8 cellular contexts compared by ENCODE assay signal in genomic region chr1:23177031-23177430, GRCh38. TPM values are rescaled to one million over a fixed set of nuclear protein-coding genes. Genes with fewer than 3 reads are reported as not detected.
DNase-seq lines count a peak whose midpoint lies in the region; ATAC-seq and TF ChIP-seq lines count a peak whose summit lies in the region.

No MANE protein-coding gene starts in this region.

- WGBS in ovary, 3 donors: 32 to 37% (median 37%) methylated on average over 10 of the region's 10 CpGs

- DNase-seq in Caco-2 (no peak), RWPE1 (ENCODE audit: low spot score) (no peak), epithelial cell of proximal tubule (ENCODE audit: low read depth) (no peak), ovary (no peak), ACHN (no peak), RPMI8226 (no peak), DMS114 treated with DMSO at 0.1 percent for 48 hours (lab: John Stamatoyannopoulos, UW; ENCODE audit: unreplicated experiment) (no peak)

- no peaks in the 10 kb centered on the region for H3K4me1 Mint-ChIP-seq in Caco-2 (ENCODE audit: low read depth, unreplicated experiment)

- intact Hi-C loops in Caco-2 (cut with micrococcal nuclease; ENCODE audit: unreplicated experiment) (no loop called here), ovary (cut with DNase I) (loop anchor here in 1 of 4 donors (5.0 kb wide), 1 partner anchor 65 kb away; no protein-coding TSS in a partner anchor)

- no peak for TF ChIP-seq POLR2A in ovary (IDR thresholded peaks at IDR 0.05)

- POLR2A ChIA-PET in Caco-2 (lab: Charles Lee) (no interaction called here), RWPE1 (lab: Yijun Ruan, JAX; ENCODE audit: low non-redundant PET) (no interaction called here)

- no peaks in the 10 kb centered on the region for H3K27me3 ChIP-seq in Caco-2 (replicated peaks; ENCODE audit: control insufficient read depth, insufficient read depth, low read length)
- no peaks in the 10 kb centered on the region for H3K27me3 ChIP-seq in ovary

- H3K27ac ChIP-seq in RWPE1: peak overlapping the region; percentile 84
- peak overlapping the region; percentile 46 to 79 for H3K27ac ChIP-seq in ovary

- BruUV-seq in Caco-2 (replicated peaks; lab: Mats Ljungman, UMichigan): no TSS peak

- H3K4me3 ChIP-seq in Caco-2 (ENCODE audit: low read depth, low read length) (peak overlapping the region; percentile 55), epithelial cell of proximal tubule (ENCODE audit: low read depth, low read length) (peak overlapping the region; percentile 67), ovary (peak overlapping the region; percentile 58)

- no peaks in the 10 kb centered on the region for H3K9me3 Mint-ChIP-seq in Caco-2 (ENCODE audit: unreplicated experiment)

- no peak for ATAC-seq in GM19463 (IDR thresholded peaks at IDR 0.05; ENCODE audit: unreplicated experiment)

- H3K36me3 Mint-ChIP-seq in Caco-2 (ENCODE audit: insufficient read depth, unreplicated experiment): no peaks in the 10 kb centered on the region

- in situ Hi-C loops in ACHN (cut with HindIII; ENCODE audit: low pct_ligation_motif_present, low pct_unique_long_range_greater_than_20kb, low sequenced_read_pairs): no loop called here

- no peak for TF ChIP-seq CTCF in Caco-2 (IDR thresholded peaks at IDR 0.05; ENCODE audit: insufficient read depth in 1 of 2, low read depth in 1 of 2, low read length in 1 of 2, severe bottlenecking in 1 of 2, unreplicated experiment in 1 of 2)
- no peak for TF ChIP-seq CTCF in RWPE1 (conservative IDR thresholded peaks at IDR 0.05; ENCODE audit: low read depth)
- TF ChIP-seq CTCF in epithelial cell of proximal tubule (conservative IDR thresholded peaks at IDR 0.05; ENCODE audit: low read depth, low read length): no peak
- no peak for TF ChIP-seq CTCF in ovary (IDR thresholded peaks at IDR 0.05)

- H3K36me3 ChIP-seq in Caco-2 (ENCODE audit: control insufficient read depth, insufficient read depth, low read length) (no peaks in the 10 kb centered on the region), ovary (no peaks in the 10 kb centered on the region)

- H3K9me3 ChIP-seq in Caco-2 (no peaks in the 10 kb centered on the region), ovary (no peaks in the 10 kb centered on the region)

- no peaks in the 10 kb centered on the region for H3K27me3 Mint-ChIP-seq in Caco-2 (ENCODE audit: insufficient read depth, unreplicated experiment)

- H3K4me1 ChIP-seq in Caco-2 (peaks cover 4% of the 10 kb centered on the region; the same call in 1 of the 2 replicates), ovary (ENCODE audit: insufficient read depth) (peaks cover 4% of the 10 kb centered on the region)

- no peak for TF ChIP-seq EP300 in ovary (IDR thresholded peaks at IDR 0.05)

- no peak overlapping the region for H3K27ac Mint-ChIP-seq in Caco-2 (ENCODE audit: unreplicated experiment)

- CTCF ChIA-PET in Caco-2 (lab: Charles Lee) (interaction anchor here (0.6 to 1.0 kb wide), 3 partner anchors 37 to 157 kb away, joined by 3 to 9 read pairs (median 3); no protein-coding TSS in a partner anchor), RWPE1 (lab: Yijun Ruan, JAX) (no interaction called here)

- H3K4me3 Mint-ChIP-seq in Caco-2 (ENCODE audit: unreplicated experiment): peak overlapping the region; percentile 72

RNA-seq across cellular contexts. Expression of gene LUZP1, which starts 8.4 kb away (rescaled TPM):
- total RNA-seq in Caco-2 (2022) (20.0 and 20.6 TPM in 2 replicates), epithelial cell of proximal tubule (17.6 and 21.7 TPM in 2 replicates), ovary (10 to 100 TPM in 6 of 7 donors, 1 to 10 TPM in 1; 9.4 to 30.7 (median 23.2) TPM)
- polyA plus RNA-seq in ovary: 10 to 100 TPM in 1 of 2 donors, 1 to 10 TPM in 1; 6.8 to 28.5 TPM

RNA-seq across cellular contexts. Expression of gene HTR1D, which starts 40.3 kb away (rescaled TPM):
- total RNA-seq in Caco-2 (2022): 7.7 and 8.7 TPM in 2 replicates
- total RNA-seq in epithelial cell of proximal tubule: 0.58 TPM in 1 of 2 replicates, not detected in the other
- total RNA-seq in ovary: under 1 TPM in 3 of 7 donors, not detected in 4; 0.08 to 0.80 (median 0.12) TPM
- under 1 TPM in 1 of 2 donors, not detected in 1; 0.05 TPM for polyA plus RNA-seq in ovary
